In the genomic region with DNA sequence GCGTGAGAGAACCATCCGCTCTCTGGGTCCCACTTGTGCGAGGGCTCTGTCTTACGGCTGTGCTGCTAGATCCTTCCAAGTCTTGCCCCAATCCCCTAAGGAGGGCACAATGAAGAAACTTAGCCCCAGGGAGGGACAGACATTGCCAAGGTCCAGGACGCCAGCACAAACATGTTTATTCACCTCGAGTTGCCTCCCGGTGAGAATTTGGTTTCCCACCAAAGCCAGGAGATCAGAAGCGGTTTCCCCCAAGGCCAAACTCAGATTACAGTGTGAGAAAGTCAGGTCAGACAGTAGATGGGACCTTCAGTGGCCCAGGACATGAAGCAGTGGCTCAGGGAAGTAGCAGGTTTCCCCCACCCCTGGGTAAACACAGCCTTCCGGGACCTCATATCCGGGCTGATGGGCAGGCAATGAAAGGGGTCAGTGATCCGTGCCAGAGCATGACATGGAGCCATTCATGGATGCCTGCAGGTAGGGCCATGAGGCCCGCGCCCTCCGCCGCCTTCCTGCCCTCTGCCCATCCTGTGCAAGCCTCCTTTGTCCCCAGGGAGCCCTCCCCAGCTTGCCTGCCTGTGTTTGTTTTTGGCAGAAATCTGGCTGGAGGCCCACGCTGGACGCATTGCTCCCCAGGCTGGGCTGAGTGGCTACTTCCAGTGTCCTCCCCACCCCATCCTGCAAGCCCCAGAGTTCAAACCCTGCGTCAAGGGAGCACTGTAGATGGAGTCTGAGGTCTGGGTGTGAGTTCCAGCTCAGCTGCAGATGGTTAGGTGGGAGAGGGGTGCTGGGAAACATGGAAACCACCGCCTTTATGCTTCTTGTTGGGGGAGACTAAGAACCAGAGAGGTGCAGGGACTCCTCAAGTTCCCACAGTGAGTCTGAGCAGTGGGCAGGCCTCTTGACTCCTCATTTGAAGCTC, we compare ENCODE assay signal across 1 cellular context.
TF ChIP-seq lines count a peak whose summit lies in the region.

No MANE protein-coding gene starts in this region.

TF ChIP-seq in HepG2, 621 proteins besides CTCF, POLR2A, EP300 and RAD21 (continued from another document and continues in another):
- TF ChIP-seq, protein P1, sequence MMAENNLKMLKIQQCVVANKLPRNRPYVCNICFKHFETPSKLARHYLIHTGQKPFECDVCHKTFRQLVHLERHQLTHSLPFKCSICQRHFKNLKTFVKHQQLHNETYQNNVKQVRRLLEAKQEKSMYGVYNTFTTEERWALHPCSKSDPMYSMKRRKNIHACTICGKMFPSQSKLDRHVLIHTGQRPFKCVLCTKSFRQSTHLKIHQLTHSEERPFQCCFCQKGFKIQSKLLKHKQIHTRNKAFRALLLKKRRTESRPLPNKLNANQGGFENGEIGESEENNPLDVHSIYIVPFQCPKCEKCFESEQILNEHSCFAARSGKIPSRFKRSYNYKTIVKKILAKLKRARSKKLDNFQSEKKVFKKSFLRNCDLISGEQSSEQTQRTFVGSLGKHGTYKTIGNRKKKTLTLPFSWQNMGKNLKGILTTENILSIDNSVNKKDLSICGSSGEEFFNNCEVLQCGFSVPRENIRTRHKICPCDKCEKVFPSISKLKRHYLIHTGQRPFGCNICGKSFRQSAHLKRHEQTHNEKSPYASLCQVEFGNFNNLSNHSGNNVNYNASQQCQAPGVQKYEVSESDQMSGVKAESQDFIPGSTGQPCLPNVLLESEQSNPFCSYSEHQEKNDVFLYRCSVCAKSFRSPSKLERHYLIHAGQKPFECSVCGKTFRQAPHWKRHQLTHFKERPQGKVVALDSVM (CRISPR knock-in tag; IDR thresholded peaks at IDR 0.05): peak; percentile 55; the same call in 1 of the 2 replicates
- TF ChIP-seq BCL6 (CRISPR knock-in tag; IDR thresholded peaks at IDR 0.05) (peak; percentile 85), ZNF709 (CRISPR knock-in tag; IDR thresholded peaks at IDR 0.05) (peak; percentile 88), POLR2AphosphoS2 (IDR thresholded peaks at IDR 0.05; ENCODE audit: low read depth, low read length) (no peak), ZNF235 (CRISPR knock-in tag; IDR thresholded peaks at IDR 0.05; ENCODE audit: borderline replicate concordance) (no peak), BORCS8-MEF2B (CRISPR knock-in tag; IDR thresholded peaks at IDR 0.05) (peak; percentile 94), RAD51 (IDR thresholded peaks at IDR 0.05; ENCODE audit: borderline replicate concordance) (no peak), IRX3 (CRISPR knock-in tag; IDR thresholded peaks at IDR 0.05; ENCODE audit: borderline replicate concordance, low read depth) (peak; percentile 45; the same call in 1 of the 2 replicates), EZH2 (conservative IDR thresholded peaks at IDR 0.05; ENCODE audit: low read depth, low read length) (no peak), HNRNPLL (IDR thresholded peaks at IDR 0.05; ENCODE audit: low read depth, low read length, poor library complexity, severe bottlenecking) (peak; percentile 68), ZNF572 (CRISPR knock-in tag; IDR thresholded peaks at IDR 0.05) (no peak; the same call in 1 of the 2 replicates), MEF2D (CRISPR knock-in tag; IDR thresholded peaks at IDR 0.05) (peak; percentile 93), HNF4G (IDR thresholded peaks at IDR 0.05; ENCODE audit: borderline replicate concordance, low read depth, low read length) (peak; percentile 55), HNF4G (CRISPR knock-in tag; IDR thresholded peaks at IDR 0.05; ENCODE audit: borderline replicate concordance, low read depth) (peak; percentile 97), NCOA2 (CRISPR knock-in tag; IDR thresholded peaks at IDR 0.05) (peak; percentile 99), JDP2 (CRISPR knock-in tag; IDR thresholded peaks at IDR 0.05; ENCODE audit: borderline replicate concordance) (no peak; the same call in 1 of the 2 replicates), ZMYM2 (CRISPR knock-in tag; IDR thresholded peaks at IDR 0.05) (peak; percentile 89), RXRA (CRISPR knock-in tag; IDR thresholded peaks at IDR 0.05) (peak; percentile 97), SALL1 (CRISPR knock-in tag; IDR thresholded peaks at IDR 0.05) (peak; percentile 98), ZNF451 (CRISPR knock-in tag; IDR thresholded peaks at IDR 0.05) (peak; percentile 88), ZNF382 (CRISPR knock-in tag; IDR thresholded peaks at IDR 0.05; ENCODE audit: borderline replicate concordance) (no peak), SNAI1 (CRISPR knock-in tag; IDR thresholded peaks at IDR 0.05; ENCODE audit: borderline replicate concordance) (no peak), ATRX (CRISPR knock-in tag; IDR thresholded peaks at IDR 0.05; ENCODE audit: borderline replicate concordance) (no peak), EHMT2 (IDR thresholded peaks at IDR 0.05; ENCODE audit: borderline replicate concordance, low read depth, low read length) (no peak), ETV5 (CRISPR knock-in tag; IDR thresholded peaks at IDR 0.05; ENCODE audit: borderline replicate concordance) (peak; percentile 100), ZNF605 (CRISPR knock-in tag; IDR thresholded peaks at IDR 0.05) (peak; percentile 71), NONO (IDR thresholded peaks at IDR 0.05) (no peak), NONO (CRISPR knock-in tag; conservative IDR thresholded peaks at IDR 0.05) (peak; percentile 94), AHR (CRISPR knock-in tag; IDR thresholded peaks at IDR 0.05) (peak; percentile 68; the same call in 1 of the 2 replicates), AGO2 (optimal IDR thresholded peaks at IDR 0.05; ENCODE audit: low read depth, low read length) (peak; percentile 93), KDM1A (CRISPR knock-in tag; IDR thresholded peaks at IDR 0.05) (peak; percentile 97), RARA (CRISPR knock-in tag; IDR thresholded peaks at IDR 0.05) (peak; percentile 98), SALL2 (CRISPR knock-in tag; IDR thresholded peaks at IDR 0.05) (peak; percentile 75; the same call in 1 of the 2 replicates), ZFX (CRISPR knock-in tag; IDR thresholded peaks at IDR 0.05; ENCODE audit: low read depth) (peak; percentile 96), SMYD3 (CRISPR knock-in tag; IDR thresholded peaks at IDR 0.05) (peak; percentile 98; the same call in 1 of the 2 replicates), ZNF883 (CRISPR knock-in tag; IDR thresholded peaks at IDR 0.05; ENCODE audit: not compliant biosample characterization) (peak; percentile 96), MED1 (CRISPR knock-in tag; IDR thresholded peaks at IDR 0.05) (peak; percentile 99), ZNF460 (CRISPR knock-in tag; IDR thresholded peaks at IDR 0.05; ENCODE audit: borderline replicate concordance) (peak; percentile 59; the same call in 1 of the 2 replicates), ZNF34 (CRISPR knock-in tag; IDR thresholded peaks at IDR 0.05; ENCODE audit: borderline replicate concordance) (peak; percentile 100)
- TF ChIP-seq, protein P2, sequence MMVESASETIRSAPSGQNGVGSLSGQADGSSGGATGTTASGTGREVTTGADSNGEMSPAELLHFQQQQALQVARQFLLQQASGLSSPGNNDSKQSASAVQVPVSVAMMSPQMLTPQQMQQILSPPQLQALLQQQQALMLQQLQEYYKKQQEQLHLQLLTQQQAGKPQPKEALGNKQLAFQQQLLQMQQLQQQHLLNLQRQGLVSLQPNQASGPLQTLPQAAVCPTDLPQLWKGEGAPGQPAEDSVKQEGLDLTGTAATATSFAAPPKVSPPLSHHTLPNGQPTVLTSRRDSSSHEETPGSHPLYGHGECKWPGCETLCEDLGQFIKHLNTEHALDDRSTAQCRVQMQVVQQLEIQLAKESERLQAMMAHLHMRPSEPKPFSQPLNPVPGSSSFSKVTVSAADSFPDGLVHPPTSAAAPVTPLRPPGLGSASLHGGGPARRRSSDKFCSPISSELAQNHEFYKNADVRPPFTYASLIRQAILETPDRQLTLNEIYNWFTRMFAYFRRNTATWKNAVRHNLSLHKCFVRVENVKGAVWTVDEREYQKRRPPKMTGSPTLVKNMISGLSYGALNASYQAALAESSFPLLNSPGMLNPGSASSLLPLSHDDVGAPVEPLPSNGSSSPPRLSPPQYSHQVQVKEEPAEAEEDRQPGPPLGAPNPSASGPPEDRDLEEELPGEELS (CRISPR knock-in tag; IDR thresholded peaks at IDR 0.05): peak; percentile 95
- TF ChIP-seq, protein P3, sequence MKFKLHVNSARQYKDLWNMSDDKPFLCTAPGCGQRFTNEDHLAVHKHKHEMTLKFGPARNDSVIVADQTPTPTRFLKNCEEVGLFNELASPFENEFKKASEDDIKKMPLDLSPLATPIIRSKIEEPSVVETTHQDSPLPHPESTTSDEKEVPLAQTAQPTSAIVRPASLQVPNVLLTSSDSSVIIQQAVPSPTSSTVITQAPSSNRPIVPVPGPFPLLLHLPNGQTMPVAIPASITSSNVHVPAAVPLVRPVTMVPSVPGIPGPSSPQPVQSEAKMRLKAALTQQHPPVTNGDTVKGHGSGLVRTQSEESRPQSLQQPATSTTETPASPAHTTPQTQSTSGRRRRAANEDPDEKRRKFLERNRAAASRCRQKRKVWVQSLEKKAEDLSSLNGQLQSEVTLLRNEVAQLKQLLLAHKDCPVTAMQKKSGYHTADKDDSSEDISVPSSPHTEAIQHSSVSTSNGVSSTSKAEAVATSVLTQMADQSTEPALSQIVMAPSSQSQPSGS (CRISPR knock-in tag; IDR thresholded peaks at IDR 0.05): peak; percentile 81
- TF ChIP-seq, protein P4, sequence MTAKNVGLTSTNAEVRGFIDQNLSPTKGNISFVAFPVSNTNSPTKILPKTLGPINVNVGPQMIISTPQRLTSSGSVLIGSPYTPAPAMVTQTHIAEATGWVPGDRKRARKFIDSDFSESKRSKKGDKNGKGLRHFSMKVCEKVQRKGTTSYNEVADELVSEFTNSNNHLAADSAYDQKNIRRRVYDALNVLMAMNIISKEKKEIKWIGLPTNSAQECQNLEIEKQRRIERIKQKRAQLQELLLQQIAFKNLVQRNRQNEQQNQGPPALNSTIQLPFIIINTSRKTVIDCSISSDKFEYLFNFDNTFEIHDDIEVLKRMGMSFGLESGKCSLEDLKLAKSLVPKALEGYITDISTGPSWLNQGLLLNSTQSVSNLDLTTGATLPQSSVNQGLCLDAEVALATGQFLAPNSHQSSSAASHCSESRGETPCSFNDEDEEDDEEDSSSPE (CRISPR knock-in tag; IDR thresholded peaks at IDR 0.05): peak; percentile 57; the same call in 1 of the 2 replicates
- TF ChIP-seq, protein P5, sequence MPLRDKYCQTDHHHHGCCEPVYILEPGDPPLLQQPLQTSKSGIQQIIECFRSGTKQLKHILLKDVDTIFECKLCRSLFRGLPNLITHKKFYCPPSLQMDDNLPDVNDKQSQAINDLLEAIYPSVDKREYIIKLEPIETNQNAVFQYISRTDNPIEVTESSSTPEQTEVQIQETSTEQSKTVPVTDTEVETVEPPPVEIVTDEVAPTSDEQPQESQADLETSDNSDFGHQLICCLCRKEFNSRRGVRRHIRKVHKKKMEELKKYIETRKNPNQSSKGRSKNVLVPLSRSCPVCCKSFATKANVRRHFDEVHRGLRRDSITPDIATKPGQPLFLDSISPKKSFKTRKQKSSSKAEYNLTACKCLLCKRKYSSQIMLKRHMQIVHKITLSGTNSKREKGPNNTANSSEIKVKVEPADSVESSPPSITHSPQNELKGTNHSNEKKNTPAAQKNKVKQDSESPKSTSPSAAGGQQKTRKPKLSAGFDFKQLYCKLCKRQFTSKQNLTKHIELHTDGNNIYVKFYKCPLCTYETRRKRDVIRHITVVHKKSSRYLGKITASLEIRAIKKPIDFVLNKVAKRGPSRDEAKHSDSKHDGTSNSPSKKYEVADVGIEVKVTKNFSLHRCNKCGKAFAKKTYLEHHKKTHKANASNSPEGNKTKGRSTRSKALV (CRISPR knock-in tag; IDR thresholded peaks at IDR 0.05): no peak
- TF ChIP-seq, protein P6, sequence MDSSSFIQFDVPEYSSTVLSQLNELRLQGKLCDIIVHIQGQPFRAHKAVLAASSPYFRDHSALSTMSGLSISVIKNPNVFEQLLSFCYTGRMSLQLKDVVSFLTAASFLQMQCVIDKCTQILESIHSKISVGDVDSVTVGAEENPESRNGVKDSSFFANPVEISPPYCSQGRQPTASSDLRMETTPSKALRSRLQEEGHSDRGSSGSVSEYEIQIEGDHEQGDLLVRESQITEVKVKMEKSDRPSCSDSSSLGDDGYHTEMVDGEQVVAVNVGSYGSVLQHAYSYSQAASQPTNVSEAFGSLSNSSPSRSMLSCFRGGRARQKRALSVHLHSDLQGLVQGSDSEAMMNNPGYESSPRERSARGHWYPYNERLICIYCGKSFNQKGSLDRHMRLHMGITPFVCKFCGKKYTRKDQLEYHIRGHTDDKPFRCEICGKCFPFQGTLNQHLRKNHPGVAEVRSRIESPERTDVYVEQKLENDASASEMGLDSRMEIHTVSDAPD (CRISPR knock-in tag; IDR thresholded peaks at IDR 0.05): peak; percentile 100
- TF ChIP-seq, protein P7, sequence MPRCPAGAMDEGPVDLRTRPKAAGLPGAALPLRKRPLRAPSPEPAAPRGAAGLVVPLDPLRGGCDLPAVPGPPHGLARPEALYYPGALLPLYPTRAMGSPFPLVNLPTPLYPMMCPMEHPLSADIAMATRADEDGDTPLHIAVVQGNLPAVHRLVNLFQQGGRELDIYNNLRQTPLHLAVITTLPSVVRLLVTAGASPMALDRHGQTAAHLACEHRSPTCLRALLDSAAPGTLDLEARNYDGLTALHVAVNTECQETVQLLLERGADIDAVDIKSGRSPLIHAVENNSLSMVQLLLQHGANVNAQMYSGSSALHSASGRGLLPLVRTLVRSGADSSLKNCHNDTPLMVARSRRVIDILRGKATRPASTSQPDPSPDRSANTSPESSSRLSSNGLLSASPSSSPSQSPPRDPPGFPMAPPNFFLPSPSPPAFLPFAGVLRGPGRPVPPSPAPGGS (CRISPR knock-in tag; IDR thresholded peaks at IDR 0.05): peak; percentile 94
- TF ChIP-seq, protein P8, sequence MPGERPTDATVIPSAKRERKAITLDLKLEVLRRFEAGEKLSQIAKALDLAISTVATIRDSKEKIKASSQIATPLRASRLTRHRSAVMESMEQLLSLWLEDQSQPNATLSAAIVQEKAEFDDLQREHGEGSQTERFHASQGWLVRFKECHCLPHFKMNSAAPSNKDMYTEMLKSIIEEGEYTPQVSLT (CRISPR knock-in tag; IDR thresholded peaks at IDR 0.05; ENCODE audit: borderline replicate concordance, low read depth): peak; percentile 81; the same call in 1 of the 2 replicates
- TF ChIP-seq, protein P9, sequence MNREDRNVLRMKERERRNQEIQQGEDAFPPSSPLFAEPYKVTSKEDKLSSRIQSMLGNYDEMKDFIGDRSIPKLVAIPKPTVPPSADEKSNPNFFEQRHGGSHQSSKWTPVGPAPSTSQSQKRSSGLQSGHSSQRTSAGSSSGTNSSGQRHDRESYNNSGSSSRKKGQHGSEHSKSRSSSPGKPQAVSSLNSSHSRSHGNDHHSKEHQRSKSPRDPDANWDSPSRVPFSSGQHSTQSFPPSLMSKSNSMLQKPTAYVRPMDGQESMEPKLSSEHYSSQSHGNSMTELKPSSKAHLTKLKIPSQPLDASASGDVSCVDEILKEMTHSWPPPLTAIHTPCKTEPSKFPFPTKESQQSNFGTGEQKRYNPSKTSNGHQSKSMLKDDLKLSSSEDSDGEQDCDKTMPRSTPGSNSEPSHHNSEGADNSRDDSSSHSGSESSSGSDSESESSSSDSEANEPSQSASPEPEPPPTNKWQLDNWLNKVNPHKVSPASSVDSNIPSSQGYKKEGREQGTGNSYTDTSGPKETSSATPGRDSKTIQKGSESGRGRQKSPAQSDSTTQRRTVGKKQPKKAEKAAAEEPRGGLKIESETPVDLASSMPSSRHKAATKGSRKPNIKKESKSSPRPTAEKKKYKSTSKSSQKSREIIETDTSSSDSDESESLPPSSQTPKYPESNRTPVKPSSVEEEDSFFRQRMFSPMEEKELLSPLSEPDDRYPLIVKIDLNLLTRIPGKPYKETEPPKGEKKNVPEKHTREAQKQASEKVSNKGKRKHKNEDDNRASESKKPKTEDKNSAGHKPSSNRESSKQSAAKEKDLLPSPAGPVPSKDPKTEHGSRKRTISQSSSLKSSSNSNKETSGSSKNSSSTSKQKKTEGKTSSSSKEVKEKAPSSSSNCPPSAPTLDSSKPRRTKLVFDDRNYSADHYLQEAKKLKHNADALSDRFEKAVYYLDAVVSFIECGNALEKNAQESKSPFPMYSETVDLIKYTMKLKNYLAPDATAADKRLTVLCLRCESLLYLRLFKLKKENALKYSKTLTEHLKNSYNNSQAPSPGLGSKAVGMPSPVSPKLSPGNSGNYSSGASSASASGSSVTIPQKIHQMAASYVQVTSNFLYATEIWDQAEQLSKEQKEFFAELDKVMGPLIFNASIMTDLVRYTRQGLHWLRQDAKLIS (CRISPR knock-in tag; IDR thresholded peaks at IDR 0.05): peak; percentile 92
